In the genomic region with DNA sequence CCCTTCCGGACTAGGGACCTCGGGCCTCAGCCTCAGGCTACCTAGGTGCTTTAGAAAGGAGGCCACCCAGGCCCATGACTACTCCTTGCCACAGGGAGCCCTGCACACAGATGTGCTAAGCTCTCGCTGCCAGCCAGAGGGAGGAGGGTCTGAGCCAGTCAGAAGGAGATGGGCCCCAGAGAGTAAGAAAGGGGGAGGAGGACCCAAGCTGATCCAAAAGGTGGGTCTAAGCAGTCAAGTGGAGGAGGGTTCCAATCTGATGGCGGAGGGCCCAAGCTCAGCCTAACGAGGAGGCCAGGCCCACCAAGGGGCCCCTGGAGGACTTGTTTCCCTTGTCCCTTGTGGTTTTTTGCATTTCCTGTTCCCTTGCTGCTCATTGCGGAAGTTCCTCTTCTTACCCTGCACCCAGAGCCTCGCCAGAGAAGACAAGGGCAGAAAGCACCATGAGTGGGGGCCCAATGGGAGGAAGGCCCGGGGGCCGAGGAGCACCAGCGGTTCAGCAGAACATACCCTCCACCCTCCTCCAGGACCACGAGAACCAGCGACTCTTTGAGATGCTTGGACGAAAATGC, we compare ENCODE assay signal across 1 cellular context.
TF ChIP-seq lines count a peak whose summit lies in the region.

A gene (plus strand): TSS at position 389 of the 572 bp plus-strand sequence. CDS start 55 bp downstream, at position 444.

TF ChIP-seq in GM12878, 131 proteins besides CTCF, POLR2A, EP300 and RAD21 (continued from another document):
- TF ChIP-seq, protein P1, sequence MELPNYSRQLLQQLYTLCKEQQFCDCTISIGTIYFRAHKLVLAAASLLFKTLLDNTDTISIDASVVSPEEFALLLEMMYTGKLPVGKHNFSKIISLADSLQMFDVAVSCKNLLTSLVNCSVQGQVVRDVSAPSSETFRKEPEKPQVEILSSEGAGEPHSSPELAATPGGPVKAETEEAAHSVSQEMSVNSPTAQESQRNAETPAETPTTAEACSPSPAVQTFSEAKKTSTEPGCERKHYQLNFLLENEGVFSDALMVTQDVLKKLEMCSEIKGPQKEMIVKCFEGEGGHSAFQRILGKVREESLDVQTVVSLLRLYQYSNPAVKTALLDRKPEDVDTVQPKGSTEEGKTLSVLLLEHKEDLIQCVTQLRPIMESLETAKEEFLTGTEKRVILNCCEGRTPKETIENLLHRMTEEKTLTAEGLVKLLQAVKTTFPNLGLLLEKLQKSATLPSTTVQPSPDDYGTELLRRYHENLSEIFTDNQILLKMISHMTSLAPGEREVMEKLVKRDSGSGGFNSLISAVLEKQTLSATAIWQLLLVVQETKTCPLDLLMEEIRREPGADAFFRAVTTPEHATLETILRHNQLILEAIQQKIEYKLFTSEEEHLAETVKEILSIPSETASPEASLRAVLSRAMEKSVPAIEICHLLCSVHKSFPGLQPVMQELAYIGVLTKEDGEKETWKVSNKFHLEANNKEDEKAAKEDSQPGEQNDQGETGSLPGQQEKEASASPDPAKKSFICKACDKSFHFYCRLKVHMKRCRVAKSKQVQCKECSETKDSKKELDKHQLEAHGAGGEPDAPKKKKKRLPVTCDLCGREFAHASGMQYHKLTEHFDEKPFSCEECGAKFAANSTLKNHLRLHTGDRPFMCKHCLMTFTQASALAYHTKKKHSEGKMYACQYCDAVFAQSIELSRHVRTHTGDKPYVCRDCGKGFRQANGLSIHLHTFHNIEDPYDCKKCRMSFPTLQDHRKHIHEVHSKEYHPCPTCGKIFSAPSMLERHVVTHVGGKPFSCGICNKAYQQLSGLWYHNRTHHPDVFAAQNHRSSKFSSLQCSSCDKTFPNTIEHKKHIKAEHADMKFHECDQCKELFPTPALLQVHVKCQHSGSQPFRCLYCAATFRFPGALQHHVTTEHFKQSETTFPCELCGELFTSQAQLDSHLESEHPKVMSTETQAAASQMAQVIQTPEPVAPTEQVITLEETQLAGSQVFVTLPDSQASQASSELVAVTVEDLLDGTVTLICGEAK (IDR thresholded peaks at IDR 0.05; ENCODE audit: borderline replicate concordance): peak; percentile 81; the same call in 1 of the 2 replicates
- no peak for TF ChIP-seq KAT2A (conservative IDR thresholded peaks at IDR 0.05; ENCODE audit: control insufficient read depth, low read depth, low read length)
- TF ChIP-seq BHLHE40 (IDR thresholded peaks at IDR 0.05; ENCODE audit: borderline replicate concordance in 1 of 2, low read depth in 2 of 2, low read length in 1 of 2): 0 out of 4 replicates have a peak, but pooled peaks of 1 of the 2 experiments have one; percentile 1
- 0 out of 2 replicates have a peak, but pooled peaks have one; percentile 11 for TF ChIP-seq JUNB (IDR thresholded peaks at IDR 0.05)
- peak in 1 of 2 experiments; percentile 88; a peak in 2 of 4 replicates for TF ChIP-seq ETV6 (conservative IDR thresholded peaks at IDR 0.05 in 1 of 2, IDR thresholded peaks at IDR 0.05 in 1 of 2; ENCODE audit: borderline replicate concordance in 1 of 2, low read depth in 1 of 2)
- no peak for TF ChIP-seq TBL1XR1 (IDR thresholded peaks at IDR 0.05; ENCODE audit: low read depth, low read length)
TF ChIP-seq in GM12878: peak in this region for 18.
